Comparison of ENCODE assay signal across 29 cellular contexts in genomic region chr2:109159096-109159495, GRCh38. TPM values are rescaled to one million over a fixed set of nuclear protein-coding genes. Genes with fewer than 3 reads are reported as not detected.
"Had no signal": no experiment of that assay in that cellular context is flagged by ENCODE, and none has a peak within 500 bp of the region (broad histone marks: within the 10 kb centered on the region; RNA-seq: fewer than 3 reads in every experiment).

No MANE protein-coding gene starts in this region.

- H3K4me3 ChIP-seq: heart left ventricle, left ventricle myocardium inferior, neural progenitor cell, right atrium auricular region, right lobe of liver, smooth muscle cell, suprapubic skin, thoracic aorta, tibial artery, upper lobe of right lung had no signal

- H3K27ac Mint-ChIP-seq: memory B cell; mesothelial cell of epicardium; natural killer cell; nephron progenitor cell; neural progenitor cell; stimulated activated naive B cell treated with anti-CD40 and anti-IgM and Interleukin-4, amounts not matched to agents 10 μg/mL and 1 μg/mL and 100 μg/mL, for 72 hours had no signal

- H3K9me3 ChIP-seq: left ventricle myocardium inferior, neutrophil, right atrium auricular region, right lobe of liver, suprapubic skin, thoracic aorta, tibial artery, upper lobe of right lung had no signal

- H3K4me1 ChIP-seq: parathyroid adenoma, right lobe of liver had no signal

- H3K4me2 ChIP-seq: neural progenitor cell, smooth muscle cell had no signal

- H2AFZ ChIP-seq: neural progenitor cell, parathyroid adenoma had no signal

- H3K9me3 Mint-ChIP-seq: immature natural killer cell; memory B cell; mesothelial cell of epicardium; naive B cell; natural killer cell; nephron progenitor cell; stimulated activated naive B cell treated with anti-CD40 and anti-IgM and Interleukin-4, amounts not matched to agents 10 μg/mL and 1 μg/mL and 100 μg/mL, for 72 hours had no signal

- DNase-seq: heart left ventricle; hypothalamus; immature natural killer cell; kidney; left colon; left ventricle myocardium inferior; naive B cell; natural killer cell; nephron progenitor cell; occipital lobe; right lobe of liver; stimulated activated CD4-positive, alpha-beta T cell treated with anti-CD3 and anti-CD28 coated beads, Interleukin-1b, Interleukin-23, amount 100 ng/mL, for 48 hours; stimulated activated CD4-positive, alpha-beta T cell treated with anti-CD3 and anti-CD28 coated beads, Interleukin-2, amount 100 ng/mL, for 48 hours; stimulated activated CD4-positive, alpha-beta T cell treated with anti-CD3 and anti-CD28 coated beads, Interleukin-4, amount 100 ng/mL, for 4 hours; stimulated activated CD8-positive, alpha-beta memory T cell treated with anti-CD3 and anti-CD28 coated beads, Interleukin-4, amount 100 ng/mL, for 48 hours; stimulated activated naive B cell treated with anti-CD40 and anti-IgM and Interleukin-4, amounts not matched to agents 10 μg/mL and 1 μg/mL and 100 μg/mL, for 72 hours; stimulated activated naive CD8-positive, alpha-beta T cell treated with anti-CD3 and anti-CD28 coated beads, Interleukin-15, Interleukin-2, amounts not matched to agents 100 U/mL and 50 U/mL, for 24 hours; trophoblast cell; upper lobe of right lung had no signal

- H3K4me1 Mint-ChIP-seq: immature natural killer cell, memory B cell, natural killer cell had no signal

- H3K36me3 Mint-ChIP-seq: immature natural killer cell, memory B cell, mesothelial cell of epicardium, naive B cell, natural killer cell, neural progenitor cell had no signal

- H3K36me3 ChIP-seq: heart left ventricle, left ventricle myocardium inferior, neural progenitor cell, neutrophil, right atrium auricular region, right lobe of liver, suprapubic skin, thoracic aorta, tibial artery, upper lobe of right lung had no signal

- H3K9ac ChIP-seq: neural progenitor cell, parathyroid adenoma had no signal

- H3K27ac ChIP-seq: heart left ventricle, left ventricle myocardium inferior, neural progenitor cell, neutrophil, parathyroid adenoma, right atrium auricular region, right lobe of liver, suprapubic skin, thoracic aorta, tibial artery, upper lobe of right lung had no signal

- ATAC-seq: heart left ventricle; left colon; natural killer cell; right lobe of liver; stimulated activated naive B cell treated with anti-CD40 and anti-IgM and Interleukin-4, amounts not matched to agents 10 μg/mL and 1 μg/mL and 100 μg/mL, for 72 hours; stimulated activated naive CD8-positive, alpha-beta T cell treated with anti-CD3 and anti-CD28 coated beads, Interleukin-15, Interleukin-2, amounts not matched to agents 100 U/mL and 50 U/mL, for 24 hours; upper lobe of right lung had no signal

- H3K27me3 ChIP-seq: heart left ventricle, neural progenitor cell, neutrophil, right atrium auricular region, right lobe of liver, suprapubic skin, tibial artery, upper lobe of right lung had no signal

- H3K4me3 Mint-ChIP-seq: immature natural killer cell; memory B cell; mesothelial cell of epicardium; naive B cell; natural killer cell; nephron progenitor cell; neural progenitor cell; stimulated activated naive B cell treated with anti-CD40 and anti-IgM and Interleukin-4, amounts not matched to agents 10 μg/mL and 1 μg/mL and 100 μg/mL, for 72 hours had no signal

RNA-seq across cellular contexts. Expression of gene SH3RF3, which starts 30.1 kb away (rescaled TPM):
- polyA plus RNA-seq: immature natural killer cell had no signal
